In genomic region chr11:66568124-66568916, GRCh38 we compare ENCODE assay signal across 8 cellular contexts. TPM values are rescaled to one million over a fixed set of nuclear protein-coding genes. Genes with fewer than 3 reads are reported as not detected.
DNase-seq lines count a peak whose midpoint lies in the region; ATAC-seq and TF ChIP-seq lines count a peak whose summit lies in the region.

TSS of gene CTSF (minus strand) at chr11:66568606. CDS start at chr11:66568486, 120 bp downstream.

- CTCF ChIA-PET in HEK293T (lab: Yijun Ruan, JAX) = interaction anchor here (1.1 kb wide), 1 partner anchor 257 kb away, joined by 4 read pairs; no protein-coding TSS in a partner anchor

- POLR2A ChIA-PET in HEK293T (lab: Yijun Ruan, JAX) = interaction anchor here (1.0 to 1.5 kb wide), 6 partner anchors 9 to 110 kb away, joined by 3 to 7 read pairs (median 4); partner anchors contain the start of genes RBM4, RBM4B and ZDHHC24

- ATAC-seq in GM19351 (IDR thresholded peaks at IDR 0.05; ENCODE audit: unreplicated experiment) = no peak

- peaks cover 14% of the 10 kb centered on the region for H3K4me1 ChIP-seq in mononuclear cell (ENCODE audit: insufficient read depth, low read length)

- no peaks in the 10 kb centered on the region for H3K9me3 ChIP-seq in mononuclear cell (ENCODE audit: low read depth, low read length)

- peak within 1 kb of the TSS; percentile 45 for H3K4me3 ChIP-seq in mononuclear cell (ENCODE audit: low read length)

- H3K27me3 ChIP-seq in mononuclear cell (ENCODE audit: insufficient read depth, low read length) = peaks cover 9% of the 10 kb centered on the region

- DNase-seq in AML-193 (lab: John Stamatoyannopoulos, UW) (peak; percentile 31 to 53), HEK293T (ENCODE audit: extremely low spot score) (peak; percentile 74), NCI-H774 (lab: John Stamatoyannopoulos, UW) (peak; percentile 85), activated T-cell treated with anti-CD3 and anti-CD28 coated beads for 1 hour (ENCODE audit: low read depth) (peak; percentile 64)
- DNase-seq in stimulated activated CD8-positive, alpha-beta memory T cell treated with anti-CD3 and anti-CD28 coated beads, Interleukin-4, amount 100 ng/mL, for 48 hours = peak; percentile 83

- in situ Hi-C loops in endometrial microvascular endothelial cells (cut with HindIII; ENCODE audit: inconsistent ontology term, low pct_unique_long_range_greater_than_20kb, low sequenced_read_pairs) = no loop called here

TF ChIP-seq in HEK293T, 16 proteins besides CTCF, POLR2A, EP300 and RAD21:
- TF ChIP-seq, protein P1, sequence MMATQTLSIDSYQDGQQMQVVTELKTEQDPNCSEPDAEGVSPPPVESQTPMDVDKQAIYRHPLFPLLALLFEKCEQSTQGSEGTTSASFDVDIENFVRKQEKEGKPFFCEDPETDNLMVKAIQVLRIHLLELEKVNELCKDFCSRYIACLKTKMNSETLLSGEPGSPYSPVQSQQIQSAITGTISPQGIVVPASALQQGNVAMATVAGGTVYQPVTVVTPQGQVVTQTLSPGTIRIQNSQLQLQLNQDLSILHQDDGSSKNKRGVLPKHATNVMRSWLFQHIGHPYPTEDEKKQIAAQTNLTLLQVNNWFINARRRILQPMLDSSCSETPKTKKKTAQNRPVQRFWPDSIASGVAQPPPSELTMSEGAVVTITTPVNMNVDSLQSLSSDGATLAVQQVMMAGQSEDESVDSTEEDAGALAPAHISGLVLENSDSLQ (IDR thresholded peaks at IDR 0.05) = no peak
- TF ChIP-seq SP1 (IDR thresholded peaks at IDR 0.05) (no peak), L3MBTL2 (conservative IDR thresholded peaks at IDR 0.05) (peak; percentile 90), SUZ12 (IDR thresholded peaks at IDR 0.05) (no peak), BHLHE40 (IDR thresholded peaks at IDR 0.05; ENCODE audit: borderline replicate concordance) (no peak)

RNA-seq across cellular contexts. Expression of gene CTSF, which starts in this region (rescaled TPM):
- total RNA-seq in endometrial microvascular endothelial cells (ENCODE audit: inconsistent ontology term) (17.6 TPM), mononuclear cell (14.5 TPM)
